In genomic region chr2:108133457-108133856, GRCh38 we compare ENCODE assay signal across 1 cellular context.
TF ChIP-seq lines count a peak whose summit lies in the region.

No MANE protein-coding gene starts in this region.

TF ChIP-seq in WTC11, 78 proteins besides CTCF, POLR2A, EP300 and RAD21 (continued from another document):
- TF ChIP-seq ATF2 (CRISPR knock-in tag; IDR thresholded peaks at IDR 0.05; ENCODE audit: borderline replicate concordance, low read depth) (no peak), TP53 (CRISPR knock-in tag; IDR thresholded peaks at IDR 0.05) (no peak)
